9 cellular contexts compared by ENCODE assay signal in genomic region chr2:182267971-182268370, GRCh38.
"Had no signal": no experiment of that assay in that cellular context is flagged by ENCODE, and none has a peak within 500 bp of the region (broad histone marks: within the 10 kb centered on the region; RNA-seq: fewer than 3 reads in every experiment).

No MANE protein-coding gene starts in this region.

- H3K9me3 ChIP-seq: HAP-1 had no signal

- H3K36me3 Mint-ChIP-seq: IgD-negative memory B cell had no signal

- H3K36me3 ChIP-seq: HAP-1 had no signal

- H3K4me3 ChIP-seq: GM23248, HAP-1 had no signal

- H3K4me1 Mint-ChIP-seq: IgD-negative memory B cell had no signal

- H3K27ac ChIP-seq: GM23248, HL-60 had no signal

- H3K4me1 ChIP-seq: HAP-1 had no signal

- H3K27me3 Mint-ChIP-seq: IgD-negative memory B cell had no signal

- ATAC-seq: HCT116, HepG2 had no signal

- H3K4me3 Mint-ChIP-seq: HFFc6, IgD-negative memory B cell had no signal

- H3K9me3 Mint-ChIP-seq: HFFc6 had no signal

- DNase-seq: GM23248, GOT3, H7, HFFc6 had no signal

- H3K27ac Mint-ChIP-seq: HFFc6, IgD-negative memory B cell had no signal
